10 cellular contexts compared by ENCODE assay signal in genomic region chr12:120834489-120835303, GRCh38.
DNase-seq lines count a peak whose midpoint lies in the region; ATAC-seq, FAIRE-seq and TF ChIP-seq lines count a peak whose summit lies in the region.
"Had no signal": no experiment of that assay in that cellular context is flagged by ENCODE, and none has a peak within 500 bp of the region (broad histone marks: within the 10 kb centered on the region; RNA-seq: fewer than 3 reads in every experiment).

No MANE protein-coding gene starts in this region.

- H3F3A ChIP-seq in MM.1S (ENCODE audit: insufficient read depth, low read length), result peaks cover 28% of the 10 kb centered on the region

- FAIRE-seq in islet of Langerhans (lab: Jason Lieb, UNC), result peak; percentile 45

- H3K27ac ChIP-seq in heart right ventricle (peak overlapping the region in 6 of 10 donors; percentile 4 to 48 (median 26)), MM.1S (ENCODE audit: low read length) (peak overlapping the region; percentile 89), upper lobe of left lung (peak overlapping the region; percentile 24 to 51 (median 34)), tibial nerve (peak overlapping the region in 2 of 4 donors; percentile 7 to 8)

- no peaks in the 10 kb centered on the region for H4K20me1 ChIP-seq in MM.1S (ENCODE audit: insufficient read depth, low read length)

- 53 to 60% methylated on average over 4 of the region's 4 CpGs for WGBS in heart right ventricle, 2 donors
- WGBS in upper lobe of left lung, 2 donors, result 45 to 47% methylated on average over 4 of the region's 4 CpGs
- WGBS in tibial nerve, 2 donors, result 59 to 60% methylated on average over 4 of the region's 4 CpGs

- ATAC-seq in heart right ventricle (no peak), left cardiac atrium (no peak), upper lobe of left lung (ENCODE audit: low FRiP score in 2 of 2) (no peak)

- TF ChIP-seq EP300 in upper lobe of left lung (IDR thresholded peaks at IDR 0.05), result no peak
- TF ChIP-seq EP300 in tibial nerve (IDR thresholded peaks at IDR 0.05), result no peak

- H3K4me3 ChIP-seq in heart right ventricle, result no peak overlapping the region
- peak overlapping the region; percentile 22 for H3K4me3 ChIP-seq in MM.1S (ENCODE audit: low read length)
- H3K4me3 ChIP-seq in upper lobe of left lung, result peak overlapping the region in 2 of 4 donors; percentile 8 to 13
- H3K4me3 ChIP-seq in BE2C (ENCODE audit: low read depth, low read length), result no peak overlapping the region
- no peak overlapping the region for H3K4me3 ChIP-seq in tibial nerve
- H3K4me3 ChIP-seq: GM23248 had no signal

- DNase-seq in heart right ventricle, result no peak
- DNase-seq in left cardiac atrium, result no peak
- DNase-seq in MM.1S, result peak; percentile 29
- DNase-seq in upper lobe of left lung, result no peak
- DNase-seq in stimulated activated CD4-positive, alpha-beta T cell treated with anti-CD3 and anti-CD28 coated beads, Interleukin-2, amount 100 ng/mL, for 24 hours, result no peak
- no peak for DNase-seq in BE2C
- DNase-seq in tibial nerve (ENCODE audit: low spot score in 2 of 2), result no peak
- DNase-seq: occipital lobe had no signal

- intact Hi-C loops in heart right ventricle (cut with DNase I), result loop anchor here in 2 of 10 donors (5.0 to 10.0 kb wide), 2 partner anchors 57 to 70 kb away; partner anchors contain the start of gene SPPL3 (in 1 of the 2)
- intact Hi-C loops in left cardiac atrium (cut with DNase I), result no loop called here

- peaks cover 73% of the 10 kb centered on the region for H3K79me2 ChIP-seq in MM.1S (ENCODE audit: low read length)

- H3K4me1 ChIP-seq in heart right ventricle (peaks cover 16 to 74% (median 59%) of the 10 kb centered on the region in 9 donors), MM.1S (ENCODE audit: low read length) (peaks cover 50% of the 10 kb centered on the region), upper lobe of left lung (peaks cover 34 to 51% (median 37%) of the 10 kb centered on the region in 4 donors), BE2C (peaks cover 15% of the 10 kb centered on the region), tibial nerve (peaks cover 0 to 59% (median 26%) of the 10 kb centered on the region in 4 donors)

- no peaks in the 10 kb centered on the region for H3K27me3 ChIP-seq in heart right ventricle
- no peaks in the 10 kb centered on the region for H3K27me3 ChIP-seq in MM.1S (replicated peaks; ENCODE audit: insufficient read depth, low read length)
- no peaks in the 10 kb centered on the region for H3K27me3 ChIP-seq in upper lobe of left lung
- no peaks in the 10 kb centered on the region for H3K27me3 ChIP-seq in BE2C
- H3K27me3 ChIP-seq in tibial nerve, result no peaks in the 10 kb centered on the region

- H3K36me3 ChIP-seq in heart right ventricle (no peaks in the 10 kb centered on the region), MM.1S (replicated peaks; ENCODE audit: insufficient read depth, low read length) (no peaks in the 10 kb centered on the region), upper lobe of left lung (no peaks in the 10 kb centered on the region), BE2C (no peaks in the 10 kb centered on the region), tibial nerve (no peaks in the 10 kb centered on the region)

- H2AFZ ChIP-seq in MM.1S (ENCODE audit: low read length), result no peak overlapping the region
- H2AFZ ChIP-seq: GM23248 had no signal

- TF ChIP-seq POLR2A in upper lobe of left lung (IDR thresholded peaks at IDR 0.05), result no peak
- TF ChIP-seq POLR2A in tibial nerve (IDR thresholded peaks at IDR 0.05), result no peak

- no peaks in the 10 kb centered on the region for H3K9me2 ChIP-seq in MM.1S (replicated peaks; ENCODE audit: insufficient read depth, low read length)

- H3K9me3 ChIP-seq in heart right ventricle (no peaks in the 10 kb centered on the region), MM.1S (replicated peaks; ENCODE audit: insufficient read depth, low read length) (no peaks in the 10 kb centered on the region), upper lobe of left lung (no peaks in the 10 kb centered on the region), BE2C (no peaks in the 10 kb centered on the region), tibial nerve (no peaks in the 10 kb centered on the region)

- TF ChIP-seq CTCF in heart right ventricle (IDR thresholded peaks at IDR 0.05) (no peak), MM.1S (IDR thresholded peaks at IDR 0.05; ENCODE audit: low read length) (no peak), upper lobe of left lung (IDR thresholded peaks at IDR 0.05) (no peak), BE2C (IDR thresholded peaks at IDR 0.05; ENCODE audit: low read depth, low read length) (no peak), tibial nerve (IDR thresholded peaks at IDR 0.05) (no peak)

- H3K9ac ChIP-seq in MM.1S (ENCODE audit: low read length), result peak overlapping the region; percentile 34; the same call in 1 of the 2 replicates
- H3K9ac ChIP-seq: GM23248 had no signal

- peak overlapping the region; percentile 53 for H3K4me2 ChIP-seq in MM.1S (ENCODE audit: low read depth, low read length)
